Comparison of ENCODE assay signal across 21 cellular contexts in the genomic region with DNA sequence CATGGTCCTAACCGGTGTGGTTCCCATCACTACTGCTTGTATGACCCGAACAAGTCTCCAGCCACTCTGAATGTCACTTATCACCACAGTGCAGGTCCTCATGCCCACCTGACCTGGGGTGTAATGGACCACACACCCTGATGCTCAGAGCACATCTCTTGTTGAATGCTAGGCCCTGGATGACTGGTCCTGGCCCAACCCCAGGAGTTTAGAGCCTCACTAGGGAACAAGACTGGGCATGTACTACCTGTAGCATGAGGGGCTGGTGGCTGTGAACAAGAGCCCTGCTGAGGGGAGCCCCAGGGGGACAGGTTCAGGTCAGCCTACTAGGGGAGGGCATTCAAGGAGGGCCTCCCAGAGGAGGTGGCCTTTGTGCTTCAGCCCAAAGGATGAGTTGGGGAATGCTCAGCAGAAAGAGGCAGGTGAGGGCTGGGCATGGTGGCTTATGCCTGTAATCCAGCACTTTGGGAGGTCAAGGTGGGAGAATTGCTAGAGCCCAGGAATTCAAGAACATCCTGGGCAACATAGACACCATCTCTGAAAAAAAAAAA. TPM values are rescaled to one million over a fixed set of nuclear protein-coding genes. Genes with fewer than 3 reads are reported as not detected.
DNase-seq lines count a peak whose midpoint lies in the region; ATAC-seq, FAIRE-seq and TF ChIP-seq lines count a peak whose summit lies in the region.
"Had no signal": no experiment of that assay in that cellular context is flagged by ENCODE, and none has a peak within 500 bp of the region (broad histone marks: within the 10 kb centered on the region; RNA-seq: fewer than 3 reads in every experiment).

No MANE protein-coding gene starts in this region.

- peaks cover 8% of the 10 kb centered on the region for H3K36me3 Mint-ChIP-seq in nephron progenitor cell (ENCODE audit: low read depth)
- H3K36me3 Mint-ChIP-seq: naive thymus-derived CD4-positive, alpha-beta T cell had no signal

- H3K4me1 ChIP-seq in K562 (replicated peaks in 1 of 2; ENCODE audit: control insufficient read depth in 2 of 2, insufficient read depth in 2 of 2, low read length in 2 of 2), result peaks cover 28 to 56% of the 10 kb centered on the region in 2 experiments

- intact Hi-C loops in K562 (cut with micrococcal nuclease), result no loop called here

- no peak for TF ChIP-seq EP300 in K562 (IDR thresholded peaks at IDR 0.05; ENCODE audit: low read length)

- no peak overlapping the region for H2AFZ ChIP-seq in K562 (ENCODE audit: low read depth, low read length)

- POLR2A ChIA-PET in K562 (lab: Yijun Ruan, JAX), result no interaction called here

- no peaks in the 10 kb centered on the region for H3K9me1 ChIP-seq in K562 (ENCODE audit: control insufficient read depth, insufficient read depth, low read length)

- H3K79me2 ChIP-seq in K562 (ENCODE audit: control insufficient read depth, insufficient read depth, low read length), result peaks cover 58% of the 10 kb centered on the region

- no peaks in the 10 kb centered on the region for H3K27me3 Mint-ChIP-seq in stimulated activated naive CD8-positive, alpha-beta T cell treated with anti-CD3 and anti-CD28 coated beads, Interleukin-15, amount 100 ng/mL, for 72 hours
- peaks cover 4% of the 10 kb centered on the region for H3K27me3 Mint-ChIP-seq in nephron progenitor cell (ENCODE audit: low read depth, poor library complexity)
- H3K27me3 Mint-ChIP-seq: naive thymus-derived CD4-positive, alpha-beta T cell had no signal

- no peak overlapping the region for H3K9ac ChIP-seq in K562 (ENCODE audit: insufficient read depth in 1 of 2, low read depth in 2 of 2, low read length in 2 of 2)

- H3K27ac ChIP-seq in K562 (ENCODE audit: extremely low read depth, low read depth, low read length), result no peak overlapping the region
- H3K27ac ChIP-seq: psoas muscle, suprapubic skin had no signal

- BruUV-seq in K562 (replicated peaks; lab: Mats Ljungman, UMichigan), result no TSS peak

- H4K20me1 ChIP-seq in K562 (replicated peaks; ENCODE audit: control insufficient read depth, insufficient read depth, low read length), result peaks cover 53% of the 10 kb centered on the region

- H3K4me3 Mint-ChIP-seq in stimulated activated naive CD8-positive, alpha-beta T cell treated with anti-CD3 and anti-CD28 coated beads, Interleukin-15, amount 100 ng/mL, for 72 hours, result no peak overlapping the region
- H3K4me3 Mint-ChIP-seq in nephron progenitor cell, result peak overlapping the region; percentile 23
- H3K4me3 Mint-ChIP-seq: activated naive CD4-positive, alpha-beta T cell treated with anti-CD3 and anti-CD28 coated beads for 36 hours had no signal

- no peaks in the 10 kb centered on the region for H3K9me3 Mint-ChIP-seq in stimulated activated naive CD8-positive, alpha-beta T cell treated with anti-CD3 and anti-CD28 coated beads, Interleukin-15, amount 100 ng/mL, for 72 hours
- H3K9me3 Mint-ChIP-seq in nephron progenitor cell, result no peaks in the 10 kb centered on the region
- H3K9me3 Mint-ChIP-seq: activated naive CD4-positive, alpha-beta T cell treated with anti-CD3 and anti-CD28 coated beads for 36 hours had no signal

- no peak for TF ChIP-seq CTCF in K562 (IDR thresholded peaks at IDR 0.05 in 2 of 3, conservative IDR thresholded peaks at IDR 0.05 in 1 of 3; ENCODE audit: insufficient read depth in 2 of 3, low read depth in 1 of 3, low read length in 3 of 3)
- no peak for TF ChIP-seq CTCF in nephron progenitor cell (IDR thresholded peaks at IDR 0.05)

- no peak for FAIRE-seq in K562 (lab: Jason Lieb, UNC)
- FAIRE-seq: TTC549 had no signal

- DNase-seq in stimulated activated naive CD8-positive, alpha-beta T cell treated with anti-CD3 and anti-CD28 coated beads, Interleukin-15, amount 100 ng/mL, for 72 hours, result no peak
- no peak for DNase-seq in stimulated activated naive CD8-positive, alpha-beta T cell treated with anti-CD3 and anti-CD28 coated beads, Interleukin-15, Interleukin-2, amounts not matched to agents 100 U/mL and 50 U/mL, for 24 hours
- no peak for DNase-seq in K562 (ENCODE audit: extremely low read depth in 1 of 4, low spot score in 3 of 4)
- DNase-seq in nephron progenitor cell, result no peak
- no peak for DNase-seq in dedifferentiated amniotic fluid mesenchymal stem cell (ENCODE audit: extremely low spot score)
- no peak for DNase-seq in hepatic stellate cell (ENCODE audit: low spot score)
- DNase-seq: activated CD4-positive, alpha-beta T cell treated with anti-CD3 and anti-CD28 coated beads for 4 hours; activated naive CD4-positive, alpha-beta T cell treated with anti-CD3 and anti-CD28 coated beads for 36 hours; COR-L47; hypothalamus; islet precursor cell; KBM-7; naive thymus-derived CD4-positive, alpha-beta T cell; NCI-H1930; NCI-H446; psoas muscle; stimulated activated CD4-positive, alpha-beta T cell treated with anti-CD3 and anti-CD28 coated beads, Interleukin-4, amount 100 ng/mL, for 24 hours had no signal

- peak overlapping the region; percentile 70 to 82 for H3K27ac Mint-ChIP-seq in stimulated activated naive CD8-positive, alpha-beta T cell treated with anti-CD3 and anti-CD28 coated beads, Interleukin-15, amount 100 ng/mL, for 72 hours
- peak overlapping the region; percentile 64 for H3K27ac Mint-ChIP-seq in nephron progenitor cell
- H3K27ac Mint-ChIP-seq: activated naive CD4-positive, alpha-beta T cell treated with anti-CD3 and anti-CD28 coated beads for 36 hours had no signal

- no peak for TF ChIP-seq POLR2A in K562 (conservative IDR thresholded peaks at IDR 0.05)

- H3K4me1 Mint-ChIP-seq in stimulated activated naive CD8-positive, alpha-beta T cell treated with anti-CD3 and anti-CD28 coated beads, Interleukin-15, amount 100 ng/mL, for 72 hours, result peaks cover 50% of the 10 kb centered on the region
- peaks cover 90% of the 10 kb centered on the region for H3K4me1 Mint-ChIP-seq in nephron progenitor cell

- H3K27me3 ChIP-seq in K562 (ENCODE audit: control insufficient read depth in 2 of 2, insufficient read depth in 2 of 2, low read length in 2 of 2), result no peaks in the 10 kb centered on the region
- H3K27me3 ChIP-seq: suprapubic skin had no signal

- CTCF ChIA-PET in K562 (lab: Yijun Ruan, JAX; ENCODE audit: low intra/inter-chr PET ratio), result no interaction called here

- in situ Hi-C loops in K562 (cut with MboI), result loop anchor here (25.0 kb wide), 1 partner anchor 87 kb away; no protein-coding TSS in a partner anchor

- ATAC-seq in stimulated activated naive CD8-positive, alpha-beta T cell treated with anti-CD3 and anti-CD28 coated beads, Interleukin-15, amount 100 ng/mL, for 72 hours, result no peak
- no peak for ATAC-seq in stimulated activated naive CD8-positive, alpha-beta T cell treated with anti-CD3 and anti-CD28 coated beads, Interleukin-15, Interleukin-2, amounts not matched to agents 100 U/mL and 50 U/mL, for 24 hours
- ATAC-seq in K562, result no peak
- ATAC-seq in GM18909 (IDR thresholded peaks at IDR 0.05; ENCODE audit: poor library complexity, unreplicated experiment), result no peak
- ATAC-seq: naive thymus-derived CD4-positive, alpha-beta T cell; psoas muscle had no signal

- no peak for TF ChIP-seq RAD21 in K562 (CRISPR knock-in tag; conservative IDR thresholded peaks at IDR 0.05 in 1 of 2, IDR thresholded peaks at IDR 0.05 in 1 of 2)

- H3K9me3 ChIP-seq in K562 (replicated peaks; ENCODE audit: control insufficient read depth, insufficient read depth, low read depth, low read length), result no peaks in the 10 kb centered on the region
- H3K9me3 ChIP-seq: psoas muscle, suprapubic skin had no signal

- no peak overlapping the region for H3K4me2 ChIP-seq in K562 (ENCODE audit: insufficient read depth, low read length)
- H3K4me2 ChIP-seq: smooth muscle cell had no signal

- H3K36me3 ChIP-seq in K562 (ENCODE audit: control insufficient read depth, insufficient read depth, low read length), result 0 out of 3 replicates have a peak, but pooled peaks cover 3% of the 10 kb centered on the region
- H3K36me3 ChIP-seq: suprapubic skin had no signal

- 58% methylated on average over 2 of the region's 2 CpGs for WGBS in K562 (ENCODE audit: insufficient coverage, low coverage, missing lambda C conversion rate)

- H3K4me3 ChIP-seq in K562, result no peak overlapping the region
- H3K4me3 ChIP-seq: psoas muscle, smooth muscle cell, suprapubic skin had no signal

TF ChIP-seq in K562, 482 proteins besides CTCF, POLR2A, EP300 and RAD21 (continues in another document):
- TF ChIP-seq, protein P1, sequence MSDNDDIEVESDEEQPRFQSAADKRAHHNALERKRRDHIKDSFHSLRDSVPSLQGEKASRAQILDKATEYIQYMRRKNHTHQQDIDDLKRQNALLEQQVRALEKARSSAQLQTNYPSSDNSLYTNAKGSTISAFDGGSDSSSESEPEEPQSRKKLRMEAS (CRISPR knock-in tag; IDR thresholded peaks at IDR 0.05), result no peak
- TF ChIP-seq ARHGAP35 (IDR thresholded peaks at IDR 0.05; ENCODE audit: partially characterized antibody), result no peak

RNA-seq across cellular contexts. Expression of gene ZMIZ1, which starts 31.2 kb away (rescaled TPM):
- total RNA-seq in K562 (2011; cell fraction: chromatin; rRNA removed; ENCODE audit: low replicate concordance), result 31.4 and 71.8 TPM in 2 replicates
- total RNA-seq in K562 (2011; cell fraction: nucleolus; rRNA removed), result 28.6 and 32.2 TPM in 2 replicates
- 31.8 and 38.1 TPM in 2 replicates for total RNA-seq in K562 (2011; cell fraction: nucleoplasm; rRNA removed)
- total RNA-seq in K562 (2014; rRNA removed) (7.0 and 7.7 TPM in 2 replicates), K562 (2014; rRNA removed; fragmentation: Illumina TruSeq; extraction: Trizol) (2.6 and 2.8 TPM in 2 replicates), K562 (2015; rRNA removed; fragmentation: Illumina TruSeq; extraction: Trizol) (4.3 and 5.0 TPM in 2 replicates), K562 (2021) (30.3 and 37.3 TPM in 2 replicates)
- polyA plus RNA-seq in K562 (2011; rRNA removed) (3.6 and 6.2 TPM in 2 replicates), K562 (2014; fragmentation: Illumina TruSeq; extraction: Trizol) (22.9 and 25.1 TPM in 2 replicates), K562 (2014; fragmentation: Nextera tagmentation; extraction: Ambion mirVana) (1 to 10 TPM; 1.0 to 1.9 TPM), K562 (2014; rRNA removed) (11.0 and 11.7 TPM in 2 replicates)
- polyA plus RNA-seq in K562 (2011; cell fraction: cytosol; rRNA removed), result 5.2 and 5.4 TPM in 2 replicates
- 18.9 and 30.6 TPM in 2 replicates for polyA plus RNA-seq in K562 (2011; cell fraction: nucleus; rRNA removed)
- polyA plus RNA-seq in K562 (2012), result 23.3 and 39.2 TPM in 2 replicates
- 5.8 and 6.7 TPM in 2 replicates for polyA minus RNA-seq in K562 (2011; rRNA and poly(A)+ RNA removed)
- 14.9 and 22.3 TPM in 2 replicates for polyA minus RNA-seq in K562 (2011; cell fraction: cytosol; rRNA and poly(A)+ RNA removed)
- 17.6 and 22.4 TPM in 2 replicates for polyA minus RNA-seq in K562 (2011; cell fraction: nucleus; rRNA and poly(A)+ RNA removed)
